In the genomic region with DNA sequence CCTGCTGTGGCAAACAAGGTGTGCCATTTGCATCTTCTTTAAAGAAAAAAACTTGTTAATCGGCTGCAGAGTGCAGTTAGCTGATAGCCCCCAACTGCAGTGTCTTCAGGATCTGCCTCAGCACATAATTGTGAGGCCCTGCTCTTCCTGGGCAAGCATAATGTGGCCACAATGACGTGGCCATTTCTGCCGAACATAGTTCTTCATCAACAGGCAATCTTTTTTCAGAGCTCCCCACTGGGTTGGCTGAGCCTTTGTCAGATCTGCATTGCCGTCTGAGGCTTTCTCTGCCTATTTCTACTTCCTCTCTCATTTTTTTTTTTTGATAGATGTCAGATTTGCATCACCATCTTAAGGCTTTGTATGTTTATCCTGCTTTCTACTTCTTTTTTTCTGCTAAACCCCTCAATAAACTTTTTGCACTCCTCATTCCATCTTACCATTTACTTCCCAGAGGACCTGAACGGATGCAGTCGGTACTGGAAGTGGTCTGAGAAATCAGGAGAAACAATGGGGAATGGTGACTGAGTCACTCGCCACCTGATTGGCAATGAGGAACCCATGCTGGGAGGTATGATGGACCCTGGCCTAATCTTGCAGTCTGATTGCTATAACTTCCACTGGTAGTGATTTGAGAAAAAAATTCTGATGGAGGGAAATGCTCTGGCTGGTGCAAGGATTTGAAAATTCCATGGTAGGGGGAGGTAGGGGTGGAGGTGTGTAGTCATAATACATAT, we compare ENCODE assay signal across 1 cellular context.
TF ChIP-seq lines count a peak whose summit lies in the region.

No MANE protein-coding gene starts in this region.

TF ChIP-seq in GM23338, 12 proteins besides CTCF, POLR2A, EP300 and RAD21 (continued from another document):
- TF ChIP-seq STAT1 (IDR thresholded peaks at IDR 0.05; ENCODE audit: unreplicated experiment) (no peak), JUNB (IDR thresholded peaks at IDR 0.05; ENCODE audit: unreplicated experiment) (no peak), REST (IDR thresholded peaks at IDR 0.05; ENCODE audit: unreplicated experiment) (no peak)
